In the genomic region with DNA sequence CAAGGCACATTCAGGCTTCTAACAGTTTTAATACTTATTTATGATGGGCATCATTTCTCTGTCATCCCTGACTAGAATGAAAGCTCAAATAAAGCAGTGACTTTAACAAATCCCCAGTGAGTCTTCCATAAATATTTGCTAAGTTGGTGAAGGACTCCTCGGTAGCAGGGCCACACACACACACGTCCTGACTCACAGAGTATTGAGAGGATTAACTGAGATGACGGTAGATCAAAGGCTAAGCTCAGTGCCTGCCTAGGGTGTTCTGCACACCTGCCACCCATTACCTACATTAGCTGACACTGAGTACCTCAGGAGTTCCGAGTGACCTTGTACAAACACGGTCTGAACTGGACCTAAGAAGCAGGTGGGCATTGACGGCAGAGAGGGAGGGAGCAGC, we compare ENCODE assay signal across 23 cellular contexts.
DNase-seq lines count a peak whose midpoint lies in the region; ATAC-seq and TF ChIP-seq lines count a peak whose summit lies in the region.
"Had no signal": no experiment of that assay in that cellular context is flagged by ENCODE, and none has a peak within 500 bp of the region (broad histone marks: within the 10 kb centered on the region; RNA-seq: fewer than 3 reads in every experiment).

No MANE protein-coding gene starts in this region.

- RAD21 ChIA-PET in HCT116 (lab: Charles Lee; ENCODE audit: low non-redundant PET in 1 of 2, low total read pairs in 2 of 2, uncharacterized antibody in 2 of 2, unreplicated experiment in 2 of 2) = no interaction called here

- peaks cover 11% of the 10 kb centered on the region for H3K27me3 ChIP-seq in HCT116 (ENCODE audit: insufficient read depth, low read length)
- H3K27me3 ChIP-seq: SJSA1 had no signal

- ATAC-seq in HCT116 = no peak
- ATAC-seq in activated T-cell treated with anti-CD3 and anti-CD28 coated beads, Interleukin-2, amount 50 U/mL, for 4 hours = no peak

- H3K4me3 Mint-ChIP-seq in activated CD4-positive, alpha-beta T cell treated with anti-CD3 and anti-CD28 coated beads, Interleukin-2, amount 10 ng/mL, durations not matched to agents 24 days and 14 days = no peak overlapping the region
- no peak overlapping the region for H3K4me3 Mint-ChIP-seq in activated T-cell treated with anti-CD3 and anti-CD28 coated beads, Interleukin-2, amount 50 U/mL, for 4 hours
- H3K4me3 Mint-ChIP-seq: CD4-positive, alpha-beta T cell had no signal

- no peaks in the 10 kb centered on the region for H3K9me2 ChIP-seq in HCT116 (ENCODE audit: insufficient read depth)

- TF ChIP-seq POLR2A in HCT116 (IDR thresholded peaks at IDR 0.05; ENCODE audit: borderline replicate concordance, extremely low read depth, insufficient read depth, insufficient read length) = no peak

- H3K9ac ChIP-seq in HCT116 (ENCODE audit: low read length) = no peak overlapping the region

- H3K79me2 ChIP-seq in HCT116 (ENCODE audit: insufficient read depth, low read length) = no peaks in the 10 kb centered on the region

- TF ChIP-seq RAD21 in HCT116 (IDR thresholded peaks at IDR 0.05; ENCODE audit: low read depth) = no peak

- BruUV-seq in HCT116 (replicated peaks; lab: Mats Ljungman, UMichigan) = no TSS peak

- POLR2A ChIA-PET in HCT116 (lab: Charles Lee) = no interaction called here

- H3K27me3 Mint-ChIP-seq in activated CD4-positive, alpha-beta T cell treated with anti-CD3 and anti-CD28 coated beads, Interleukin-2, amount 10 ng/mL, durations not matched to agents 24 days and 14 days = peaks cover 4% of the 10 kb centered on the region
- no peaks in the 10 kb centered on the region for H3K27me3 Mint-ChIP-seq in activated T-cell treated with anti-CD3 and anti-CD28 coated beads, Interleukin-2, amount 50 U/mL, for 4 hours (ENCODE audit: low read depth)
- H3K27me3 Mint-ChIP-seq: CD4-positive, alpha-beta T cell had no signal

- no peaks in the 10 kb centered on the region for H3K9me3 Mint-ChIP-seq in activated CD4-positive, alpha-beta T cell treated with anti-CD3 and anti-CD28 coated beads, Interleukin-2, amount 10 ng/mL, durations not matched to agents 24 days and 14 days
- H3K9me3 Mint-ChIP-seq in activated T-cell treated with anti-CD3 and anti-CD28 coated beads, Interleukin-2, amount 50 U/mL, for 4 hours = peaks cover 21% of the 10 kb centered on the region

- peaks cover 0 to 5% of the 10 kb centered on the region in 2 experiments; a peak in 2 of 4 replicates for H3K4me1 ChIP-seq in HCT116 (ENCODE audit: control insufficient read depth in 1 of 2, insufficient read depth in 2 of 2, low read length in 2 of 2)
- H3K4me1 ChIP-seq: SJSA1 had no signal

- peak overlapping the region; percentile 14 for H3K27ac Mint-ChIP-seq in activated CD4-positive, alpha-beta T cell treated with anti-CD3 and anti-CD28 coated beads, Interleukin-2, amount 10 ng/mL, durations not matched to agents 24 days and 14 days
- H3K27ac Mint-ChIP-seq: CD4-positive, alpha-beta T cell had no signal

- TF ChIP-seq CTCF in C4-2B (conservative IDR thresholded peaks at IDR 0.05) (no peak), HCT116 (IDR thresholded peaks at IDR 0.05 in 2 of 3, conservative IDR thresholded peaks at IDR 0.05 in 1 of 3; ENCODE audit: borderline replicate concordance in 1 of 3, insufficient read depth in 1 of 3, low read depth in 2 of 3, low read length in 2 of 3) (no peak)

- H3K4me1 Mint-ChIP-seq in activated CD4-positive, alpha-beta T cell treated with anti-CD3 and anti-CD28 coated beads, Interleukin-2, amount 10 ng/mL, durations not matched to agents 24 days and 14 days = peaks cover 13% of the 10 kb centered on the region
- H3K4me1 Mint-ChIP-seq in activated T-cell treated with anti-CD3 and anti-CD28 coated beads, Interleukin-2, amount 50 U/mL, for 4 hours (ENCODE audit: low read depth) = peaks cover 18% of the 10 kb centered on the region

- H3K9me3 ChIP-seq in HCT116 (ENCODE audit: control insufficient read depth in 1 of 2, insufficient read depth in 1 of 2, low read depth in 1 of 2, low read length in 2 of 2) = 0 out of 4 replicates have a peak, but pooled peaks cover 0 to 4% of the 10 kb centered on the region in 2 experiments
- H3K9me3 ChIP-seq: SJSA1 had no signal

- intact Hi-C loops in activated CD4-positive, alpha-beta T cell treated with anti-CD3 and anti-CD28 coated beads, Interleukin-2, amount 10 ng/mL, durations not matched to agents 24 days and 14 days (cut with micrococcal nuclease) = no loop called here
- intact Hi-C loops in HCT116 (cut with micrococcal nuclease) = no loop called here

- no peaks in the 10 kb centered on the region for H3K36me3 Mint-ChIP-seq in activated CD4-positive, alpha-beta T cell treated with anti-CD3 and anti-CD28 coated beads, Interleukin-2, amount 10 ng/mL, durations not matched to agents 24 days and 14 days (ENCODE audit: low read depth)
- no peaks in the 10 kb centered on the region for H3K36me3 Mint-ChIP-seq in activated T-cell treated with anti-CD3 and anti-CD28 coated beads, Interleukin-2, amount 50 U/mL, for 4 hours (ENCODE audit: insufficient read depth)

- H2AFZ ChIP-seq in HCT116 (ENCODE audit: low read depth, low read length, poor library complexity, severe bottlenecking) = no peak overlapping the region

- H3K27ac ChIP-seq in C4-2B (peak overlapping the region; percentile 16; the same call in 1 of the 2 replicates), HCT116 (ENCODE audit: low read depth, low read length) (no peak overlapping the region)
- H3K27ac ChIP-seq: SJSA1 had no signal

- no peaks in the 10 kb centered on the region for H4K20me1 ChIP-seq in HCT116 (ENCODE audit: insufficient read depth)

- no peaks in the 10 kb centered on the region for H3K36me3 ChIP-seq in HCT116 (ENCODE audit: control insufficient read depth in 1 of 2, insufficient read depth in 2 of 2, low read length in 2 of 2)
- H3K36me3 ChIP-seq: SJSA1 had no signal

- H3K4me3 ChIP-seq in HCT116 (replicated peaks in 1 of 2; ENCODE audit: low read depth in 1 of 2, low read length in 2 of 2) = no peak overlapping the region
- H3K4me3 ChIP-seq: SJSA1 had no signal

- no peak for DNase-seq in activated CD4-positive, alpha-beta T cell treated with anti-CD3 and anti-CD28 coated beads, Interleukin-2, amount 10 ng/mL, durations not matched to agents 24 days and 14 days
- no peak for DNase-seq in activated CD4-positive, alpha-beta T cell treated with anti-CD3 and anti-CD28 coated beads for 4 hours
- no peak for DNase-seq in HCT116 (ENCODE audit: low read depth, low spot score)
- peak; percentile 11 for DNase-seq in mesenteric fat pad (ENCODE audit: low spot score)
- DNase-seq in germinal center (ENCODE audit: low spot score) = no peak
- no peak for DNase-seq in activated T-cell treated with anti-CD3 and anti-CD28 coated beads, Interleukin-2, amount 50 U/mL, for 4 hours
- no peak for DNase-seq in NCI-H510A (lab: John Stamatoyannopoulos, UW)
- DNase-seq: CD4-positive, alpha-beta T cell; COR-L47; DND-41; KBM-7; MV-4-11; NCI-H1105; NCI-H1436 treated with DMSO at 0.1 percent for 48 hours; NCI-H187 treated with DMSO at 0.1 percent for 48 hours; NCI-H2171 treated with DMSO at 0.1 percent for 48 hours; NCI-H345; NCI-H524; NCI-H748 treated with DMSO at 0.1 percent for 48 hours; Right ventricle myocardium superior; RPMI8226 had no signal

- CTCF ChIA-PET in HCT116 (lab: Charles Lee) = no interaction called here

- H3K4me2 ChIP-seq in HCT116 (ENCODE audit: low read length) = no peak overlapping the region

TF ChIP-seq in HCT116, 20 proteins besides CTCF, POLR2A, EP300 and RAD21:
- TF ChIP-seq ATF3 (IDR thresholded peaks at IDR 0.05) (no peak), TCF7L2 (IDR thresholded peaks at IDR 0.05; ENCODE audit: borderline replicate concordance, extremely low read depth, insufficient read depth, insufficient read length) (peak; percentile 23)
